In genomic region chr11:10550988-10551657, GRCh38 we compare ENCODE assay signal across 19 cellular contexts. TPM values are rescaled to one million over a fixed set of nuclear protein-coding genes. Genes with fewer than 3 reads are reported as not detected.
DNase-seq lines count a peak whose midpoint lies in the region; ATAC-seq and TF ChIP-seq lines count a peak whose summit lies in the region.
"Had no signal": no experiment of that assay in that cellular context is flagged by ENCODE, and none has a peak within 500 bp of the region (broad histone marks: within the 10 kb centered on the region; RNA-seq: fewer than 3 reads in every experiment).

No MANE protein-coding gene starts in this region.

- no peak overlapping the region for H2BK15ac ChIP-seq in mesenchymal stem cell (ENCODE audit: low read depth, poor library complexity, severe bottlenecking)

- H3K9ac ChIP-seq in adipocyte (ENCODE audit: low read length) (no peak overlapping the region), mesenchymal stem cell (ENCODE audit: low read length) (peak overlapping the region; percentile 70)

- H2BK12ac ChIP-seq in mesenchymal stem cell (ENCODE audit: low read length in 2 of 2): no peak overlapping the region

- no peaks in the 10 kb centered on the region for H3K79me1 ChIP-seq in mesenchymal stem cell (replicated peaks; ENCODE audit: low read length, poor library complexity, severe bottlenecking)

- H3K9me3 ChIP-seq in adipocyte (ENCODE audit: control insufficient read depth, low read length): peaks cover 4% of the 10 kb centered on the region
- H3K9me3 ChIP-seq in mesenchymal stem cell (ENCODE audit: control insufficient read depth, low read length): no peaks in the 10 kb centered on the region
- H3K9me3 ChIP-seq: SJSA1 had no signal

- intact Hi-C loops in cardiac septum (cut with DNase I): no loop called here

- ATAC-seq in foreskin keratinocyte (no peak), GM19455 (IDR thresholded peaks at IDR 0.05; ENCODE audit: unreplicated experiment) (no peak)

- TF ChIP-seq CTCF in foreskin keratinocyte (conservative IDR thresholded peaks at IDR 0.05): no peak

- H3K4me1 ChIP-seq in adipocyte (ENCODE audit: control insufficient read depth, insufficient read depth, low read length) (peaks cover 15% of the 10 kb centered on the region), mesenchymal stem cell (ENCODE audit: control insufficient read depth, insufficient read depth, low read depth, low read length) (no peaks in the 10 kb centered on the region), foreskin keratinocyte (peaks cover 8% of the 10 kb centered on the region)

- H3K23ac ChIP-seq in mesenchymal stem cell (ENCODE audit: low read length in 2 of 2): no peak overlapping the region

- no peak overlapping the region for H4K91ac ChIP-seq in mesenchymal stem cell (ENCODE audit: low read length)

- H3K14ac ChIP-seq in mesenchymal stem cell (ENCODE audit: low read length in 2 of 2): no peak overlapping the region

- H2AFZ ChIP-seq in mesenchymal stem cell (ENCODE audit: low read depth, low read length): no peak overlapping the region

- no peak overlapping the region for H2BK5ac ChIP-seq in mesenchymal stem cell (ENCODE audit: low read depth, low read length, poor library complexity, severe bottlenecking)

- H4K8ac ChIP-seq in mesenchymal stem cell (ENCODE audit: low read length): no peak overlapping the region

- no peak overlapping the region for H3K4me2 ChIP-seq in mesenchymal stem cell (ENCODE audit: low read length, poor library complexity, severe bottlenecking)

- 96% methylated on average over 5 of the region's 6 CpGs for WGBS in mesenchymal stem cell

- no peak overlapping the region for H3K4ac ChIP-seq in mesenchymal stem cell (ENCODE audit: low read depth in 1 of 2, low read length in 2 of 2)

- H3K4me3 ChIP-seq in adipocyte (ENCODE audit: low read length): peak overlapping the region; percentile 39
- peak overlapping the region in 1 of 2 experiments; percentile 15 for H3K4me3 ChIP-seq in mesenchymal stem cell (ENCODE audit: insufficient read depth in 1 of 2, low read depth in 1 of 2, low read length in 2 of 2)
- H3K4me3 ChIP-seq: SJSA1 had no signal

- H3K18ac ChIP-seq in mesenchymal stem cell (ENCODE audit: low read depth in 1 of 2, low read length in 2 of 2): no peak overlapping the region

- no peak overlapping the region for H2AK5ac ChIP-seq in mesenchymal stem cell (ENCODE audit: low read length, severe bottlenecking)

- H3K27me3 ChIP-seq in adipocyte (replicated peaks; ENCODE audit: control insufficient read depth, insufficient read depth, low read length) (no peaks in the 10 kb centered on the region), mesenchymal stem cell (ENCODE audit: control insufficient read depth in 1 of 2, insufficient read depth in 1 of 2, low read length in 2 of 2) (no peaks in the 10 kb centered on the region), foreskin keratinocyte (no peaks in the 10 kb centered on the region)
- H3K27me3 ChIP-seq: SJSA1 had no signal

- peak; percentile 43 for DNase-seq in EH (ENCODE audit: low read depth)
- DNase-seq in M059J (ENCODE audit: low read depth): peak; percentile 9
- DNase-seq in adipocyte (ENCODE audit: low read depth): peak; percentile 18
- DNase-seq in mesenchymal stem cell: no peak
- no peak for DNase-seq in medulla oblongata (ENCODE audit: extremely low spot score)
- no peak for DNase-seq in foreskin keratinocyte
- no peak for DNase-seq in cardiac septum (ENCODE audit: low spot score)
- DNase-seq: COR-L47, DMS 273 treated with DMSO at 0.1 percent for 48 hours, GF-D8, KBM-7, NCI-H1105 treated with DMSO at 0.1 percent for 48 hours, NCI-H1694, NCI-H2081 treated with DMSO at 0.1 percent for 48 hours, NCI-H748 treated with DMSO at 0.1 percent for 48 hours had no signal

- H2BK120ac ChIP-seq in mesenchymal stem cell (ENCODE audit: low read depth, low read length): no peak overlapping the region

- no peaks in the 10 kb centered on the region for H3K36me3 ChIP-seq in adipocyte (ENCODE audit: control insufficient read depth, insufficient read depth, low read length, severe bottlenecking)
- H3K36me3 ChIP-seq in mesenchymal stem cell (ENCODE audit: control insufficient read depth in 1 of 2, insufficient read depth in 2 of 2, low read depth in 1 of 2, low read length in 2 of 2): no peaks in the 10 kb centered on the region
- H3K36me3 ChIP-seq: SJSA1 had no signal

- no peak overlapping the region for H3K27ac ChIP-seq in mesenchymal stem cell (ENCODE audit: low read length, poor library complexity, severe bottlenecking)
- H3K27ac ChIP-seq in foreskin keratinocyte: no peak overlapping the region
- H3K27ac ChIP-seq: SJSA1 had no signal

RNA-seq across cellular contexts. Expression of gene RNF141, which starts 10.1 kb away (rescaled TPM):
- total RNA-seq in M059J (2014; rRNA removed; shearing (Covaris generic)): 31.2 and 31.4 TPM in 2 replicates
- polyA plus RNA-seq in mesenchymal stem cell (2013, experiment 1 of 2): 22.6 TPM
- 23.1 TPM for polyA plus RNA-seq in mesenchymal stem cell (2013, experiment 2 of 2)
- total RNA-seq in foreskin keratinocyte (27.8 and 29.4 TPM in 2 replicates), cardiac septum (36.8 TPM)
- 19.6 and 24.8 TPM in 2 replicates for polyA plus RNA-seq in foreskin keratinocyte

RNA-seq across cellular contexts. Expression of gene LYVE1, which starts 17.3 kb away (rescaled TPM):
- total RNA-seq in M059J (2014; rRNA removed; shearing (Covaris generic)): 0.15 TPM in 1 of 2 replicates, not detected in the other
- polyA plus RNA-seq in mesenchymal stem cell (2013, experiment 1 of 2): 0.35 TPM
- 0.32 TPM for polyA plus RNA-seq in mesenchymal stem cell (2013, experiment 2 of 2)
- not detected in 2 replicates for total RNA-seq in foreskin keratinocyte
- polyA plus RNA-seq in foreskin keratinocyte: not detected in 2 replicates
- total RNA-seq in cardiac septum: 15.2 TPM
- total RNA-seq: Daoy, NCI-H460, SJSA1 had no signal

Comparison
In these comparisons a context has a peak if more than half of its experiments do, and no peak if none do; other contexts are left out.
1. DNase-seq: peak in EH (single experiment), M059J (single experiment) and adipocyte (single experiment); none in mesenchymal stem cell (single experiment), medulla oblongata (single experiment), foreskin keratinocyte (0 of 2) and cardiac septum (single experiment).
2. RNA of gene LYVE1, which starts 17.3 kb away (total RNA-seq): 15.2 TPM in cardiac septum (single experiment); 0.15 TPM in M059J and not detected in foreskin keratinocyte; every median in the first group is over 10 times any median in the second.